9 cellular contexts compared by ENCODE assay signal in genomic region chr15:88331291-88331690, GRCh38.
A peak's percentile ranks its signal among the peaks of the same experiment; 100 is the strongest.
DNase-seq lines count a peak whose midpoint lies in the region; ATAC-seq and TF ChIP-seq lines count a peak whose summit lies in the region.
"Had no signal": no experiment of that assay in that cellular context is flagged by ENCODE, and none has a peak within 500 bp of the region (broad histone marks: within the 10 kb centered on the region; RNA-seq: fewer than 3 reads in every experiment).

No MANE protein-coding gene starts in this region.

- peak; percentile 54 for DNase-seq in ACHN
- peak; percentile 21 to 47 for DNase-seq in HL-60 (ENCODE audit: low read depth in 1 of 2, low spot score in 1 of 2)
- DNase-seq in SK-N-DZ (ENCODE audit: low spot score), result peak; percentile 87
- DNase-seq in cerebellar cortex (ENCODE audit: low spot score), result peak; percentile 31
- peak; percentile 3 for DNase-seq in putamen (ENCODE audit: low spot score)

- no peak overlapping the region for H3K27ac ChIP-seq in HL-60 (replicated peaks)
- H3K27ac ChIP-seq: upper lobe of left lung had no signal

- no peak overlapping the region for H3K4me3 ChIP-seq in HL-60 (replicated peaks; ENCODE audit: insufficient read depth, low read length)
- H3K4me3 ChIP-seq: upper lobe of left lung had no signal

- peak; percentile 84 for TF ChIP-seq CTCF in GM12872 (IDR thresholded peaks at IDR 0.05; ENCODE audit: insufficient read depth, low read depth, low read length)
- peak; percentile 55 for TF ChIP-seq CTCF in HL-60 (IDR thresholded peaks at IDR 0.05; ENCODE audit: insufficient read depth, low read length)

- peaks cover 2% of the 10 kb centered on the region for H3K27me3 ChIP-seq in HL-60 (ENCODE audit: insufficient read depth, poor library complexity, severe bottlenecking)
- H3K27me3 ChIP-seq: upper lobe of left lung had no signal

- ATAC-seq in GM18520 (IDR thresholded peaks at IDR 0.05; ENCODE audit: unreplicated experiment) (no peak), HG03045 (IDR thresholded peaks at IDR 0.05; ENCODE audit: unreplicated experiment) (no peak)

- in situ Hi-C loops in ACHN (cut with HindIII; ENCODE audit: low pct_ligation_motif_present, low pct_unique_long_range_greater_than_20kb, low sequenced_read_pairs), result no loop called here

Comparison
In these comparisons a context has a peak if more than half of its experiments do, and no peak if none do; other contexts are left out.
1. DNase-seq: peak in every context shown above with its lines; median percentile 87 in SK-N-DZ; 54 in ACHN; 34 in HL-60; 31 in cerebellar cortex; 3 in putamen.